In genomic region chr6:155528982-155529453, GRCh38 we compare ENCODE assay signal across 9 cellular contexts.
A peak's percentile ranks its signal among the peaks of the same experiment; 100 is the strongest.
DNase-seq lines count a peak whose midpoint lies in the region; ATAC-seq and TF ChIP-seq lines count a peak whose summit lies in the region.
"Had no signal": no experiment of that assay in that cellular context is flagged by ENCODE, and none has a peak within 500 bp of the region (broad histone marks: within the 10 kb centered on the region; RNA-seq: fewer than 3 reads in every experiment).

No MANE protein-coding gene starts in this region.

- H3K4me3 Mint-ChIP-seq in activated naive CD4-positive, alpha-beta T cell treated with anti-CD3 and anti-CD28 coated beads for 36 hours = no peak overlapping the region

- H3K27me3 Mint-ChIP-seq in activated naive CD4-positive, alpha-beta T cell treated with anti-CD3 and anti-CD28 coated beads for 36 hours (ENCODE audit: low read depth) = no peaks in the 10 kb centered on the region

- no peaks in the 10 kb centered on the region for H3K9me3 ChIP-seq in thoracic aorta

- H3K4me1 Mint-ChIP-seq in activated naive CD4-positive, alpha-beta T cell treated with anti-CD3 and anti-CD28 coated beads for 36 hours (ENCODE audit: low read depth) = peaks cover 32% of the 10 kb centered on the region

- peaks cover 5% of the 10 kb centered on the region for H3K9me3 Mint-ChIP-seq in activated naive CD4-positive, alpha-beta T cell treated with anti-CD3 and anti-CD28 coated beads for 36 hours

- no peak for TF ChIP-seq CTCF in fibroblast of villous mesenchyme (IDR thresholded peaks at IDR 0.05; ENCODE audit: insufficient read depth, low read depth, low read length)
- no peak for TF ChIP-seq CTCF in thoracic aorta (IDR thresholded peaks at IDR 0.05)

- ATAC-seq in thoracic aorta (ENCODE audit: insufficient number of reproducible peaks, low FRiP score, low read depth) (peak; percentile 94), HG03045 (IDR thresholded peaks at IDR 0.05; ENCODE audit: unreplicated experiment) (no peak)

- CTCF ChIA-PET in activated naive CD4-positive, alpha-beta T cell treated with anti-CD3 and anti-CD28 coated beads for 36 hours (lab: Charles Lee) = interaction anchor here (0.7 to 2.1 kb wide), 11 partner anchors 28 to 352 kb away, joined by 3 to 21 read pairs (median 5); no protein-coding TSS in a partner anchor

- DNase-seq in activated naive CD4-positive, alpha-beta T cell treated with anti-CD3 and anti-CD28 coated beads for 36 hours = no peak
- no peak for DNase-seq in activated naive CD4-positive, alpha-beta T cell treated with anti-CD3 and anti-CD28 coated beads, Interleukin-2, amount 50 U/mL, for 16 hours
- DNase-seq in fibroblast of villous mesenchyme (ENCODE audit: low read depth) = peak; percentile 93
- peak; percentile 34 for DNase-seq in thoracic aorta (ENCODE audit: low spot score)
- DNase-seq in UCSD-AML1 (lab: John Stamatoyannopoulos, UW; ENCODE audit: unreplicated experiment) = no peak
- no peak for DNase-seq in C1 segment of cervical spinal cord (lab: John Stamatoyannopoulos, UW)
- DNase-seq: DND-41 had no signal

- H3K27ac ChIP-seq in thoracic aorta = peak overlapping the region; percentile 74 to 92

- H3K27me3 ChIP-seq in thoracic aorta (replicated peaks; ENCODE audit: insufficient read depth) = no peaks in the 10 kb centered on the region

- H3K36me3 Mint-ChIP-seq in activated naive CD4-positive, alpha-beta T cell treated with anti-CD3 and anti-CD28 coated beads for 36 hours (ENCODE audit: low read depth) = no peaks in the 10 kb centered on the region

- no peaks in the 10 kb centered on the region for H3K36me3 ChIP-seq in thoracic aorta

- intact Hi-C loops in activated naive CD4-positive, alpha-beta T cell treated with anti-CD3 and anti-CD28 coated beads for 36 hours (cut with micrococcal nuclease) = loop anchor here (10.0 kb wide), 3 partner anchors 604 to 866 kb away; no protein-coding TSS in a partner anchor

- H3K4me3 ChIP-seq in fibroblast of villous mesenchyme (ENCODE audit: low read depth, low read length) (no peak overlapping the region), thoracic aorta (no peak overlapping the region)

- H3K4me1 ChIP-seq in thoracic aorta (ENCODE audit: control insufficient read depth in 1 of 2, low read depth in 2 of 2) = peaks cover 21 to 25% of the 10 kb centered on the region in 2 donors

- H3K27ac Mint-ChIP-seq in activated naive CD4-positive, alpha-beta T cell treated with anti-CD3 and anti-CD28 coated beads for 36 hours = peak overlapping the region; percentile 60

TF ChIP-seq in PFSK-1, 5 proteins besides CTCF, POLR2A, EP300 and RAD21:
- TF ChIP-seq FOXP2 (optimal IDR thresholded peaks at IDR 0.05; ENCODE audit: borderline replicate concordance, extremely low read depth, extremely low read length, insufficient read depth) (no peak), SIN3A (IDR thresholded peaks at IDR 0.05; ENCODE audit: borderline replicate concordance, insufficient read depth, low read length) (0 out of 2 replicates have a peak, but pooled peaks have one; percentile 42), POLR2AphosphoS5 (IDR thresholded peaks at IDR 0.05; ENCODE audit: low read depth, low read length) (0 out of 2 replicates have a peak, but pooled peaks have one; percentile 25)
- TF ChIP-seq, protein P1, sequence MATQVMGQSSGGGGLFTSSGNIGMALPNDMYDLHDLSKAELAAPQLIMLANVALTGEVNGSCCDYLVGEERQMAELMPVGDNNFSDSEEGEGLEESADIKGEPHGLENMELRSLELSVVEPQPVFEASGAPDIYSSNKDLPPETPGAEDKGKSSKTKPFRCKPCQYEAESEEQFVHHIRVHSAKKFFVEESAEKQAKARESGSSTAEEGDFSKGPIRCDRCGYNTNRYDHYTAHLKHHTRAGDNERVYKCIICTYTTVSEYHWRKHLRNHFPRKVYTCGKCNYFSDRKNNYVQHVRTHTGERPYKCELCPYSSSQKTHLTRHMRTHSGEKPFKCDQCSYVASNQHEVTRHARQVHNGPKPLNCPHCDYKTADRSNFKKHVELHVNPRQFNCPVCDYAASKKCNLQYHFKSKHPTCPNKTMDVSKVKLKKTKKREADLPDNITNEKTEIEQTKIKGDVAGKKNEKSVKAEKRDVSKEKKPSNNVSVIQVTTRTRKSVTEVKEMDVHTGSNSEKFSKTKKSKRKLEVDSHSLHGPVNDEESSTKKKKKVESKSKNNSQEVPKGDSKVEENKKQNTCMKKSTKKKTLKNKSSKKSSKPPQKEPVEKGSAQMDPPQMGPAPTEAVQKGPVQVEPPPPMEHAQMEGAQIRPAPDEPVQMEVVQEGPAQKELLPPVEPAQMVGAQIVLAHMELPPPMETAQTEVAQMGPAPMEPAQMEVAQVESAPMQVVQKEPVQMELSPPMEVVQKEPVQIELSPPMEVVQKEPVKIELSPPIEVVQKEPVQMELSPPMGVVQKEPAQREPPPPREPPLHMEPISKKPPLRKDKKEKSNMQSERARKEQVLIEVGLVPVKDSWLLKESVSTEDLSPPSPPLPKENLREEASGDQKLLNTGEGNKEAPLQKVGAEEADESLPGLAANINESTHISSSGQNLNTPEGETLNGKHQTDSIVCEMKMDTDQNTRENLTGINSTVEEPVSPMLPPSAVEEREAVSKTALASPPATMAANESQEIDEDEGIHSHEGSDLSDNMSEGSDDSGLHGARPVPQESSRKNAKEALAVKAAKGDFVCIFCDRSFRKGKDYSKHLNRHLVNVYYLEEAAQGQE (IDR thresholded peaks at IDR 0.05; ENCODE audit: insufficient read depth in 1 of 2, low read depth in 2 of 2, low read length in 2 of 2) = 0 out of 4 replicates have a peak, but pooled peaks of 1 of the 2 experiments have one; percentile 52

Comparison
In these comparisons a context has a peak if more than half of its experiments do, and no peak if none do; other contexts are left out.
1. DNase-seq: peak in fibroblast of villous mesenchyme (single experiment) and thoracic aorta (single experiment); none in activated naive CD4-positive, alpha-beta T cell treated with anti-CD3 and anti-CD28 coated beads for 36 hours (single experiment), activated naive CD4-positive, alpha-beta T cell treated with anti-CD3 and anti-CD28 coated beads, Interleukin-2, amount 50 U/mL, for 16 hours (single experiment), UCSD-AML1 (single experiment) and C1 segment of cervical spinal cord (0 of 14).